Comparison of ENCODE assay signal across 8 cellular contexts in the genomic region with DNA sequence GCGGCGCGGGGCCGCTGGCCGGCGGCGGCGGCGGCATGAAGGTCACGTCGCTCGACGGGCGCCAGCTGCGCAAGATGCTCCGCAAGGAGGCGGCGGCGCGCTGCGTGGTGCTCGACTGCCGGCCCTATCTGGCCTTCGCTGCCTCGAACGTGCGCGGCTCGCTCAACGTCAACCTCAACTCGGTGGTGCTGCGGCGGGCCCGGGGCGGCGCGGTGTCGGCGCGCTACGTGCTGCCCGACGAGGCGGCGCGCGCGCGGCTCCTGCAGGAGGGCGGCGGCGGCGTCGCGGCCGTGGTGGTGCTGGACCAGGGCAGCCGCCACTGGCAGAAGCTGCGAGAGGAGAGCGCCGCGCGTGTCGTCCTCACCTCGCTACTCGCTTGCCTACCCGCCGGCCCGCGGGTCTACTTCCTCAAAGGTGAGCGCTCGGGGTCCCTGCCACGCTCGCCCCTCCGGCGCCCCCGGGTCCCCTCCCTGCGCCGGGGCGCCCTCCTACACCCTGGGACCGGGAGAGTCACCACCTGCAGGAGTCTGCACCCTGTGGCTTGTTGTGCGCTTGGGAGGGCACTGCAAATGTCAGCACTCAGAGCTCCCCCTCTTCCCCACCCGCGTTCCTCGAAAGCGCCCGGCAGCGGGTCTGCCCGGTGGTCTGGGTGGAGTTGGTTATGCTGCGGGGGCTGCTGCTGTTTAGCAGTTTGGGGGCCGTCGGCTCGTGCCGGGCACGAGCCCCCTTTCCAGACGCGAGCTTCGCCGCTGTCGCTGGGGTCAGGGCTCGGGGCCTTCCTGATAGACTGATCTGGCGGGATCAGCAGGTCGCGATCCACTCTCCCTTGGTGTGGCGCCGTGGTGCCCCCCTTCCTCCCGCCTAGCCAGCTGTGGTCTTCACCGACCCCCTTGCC. TPM values are rescaled to one million over a fixed set of nuclear protein-coding genes. Genes with fewer than 3 reads are reported as not detected.
DNase-seq lines count a peak whose midpoint lies in the region; ATAC-seq and TF ChIP-seq lines count a peak whose summit lies in the region.

No MANE protein-coding gene starts in this region.

- ATAC-seq in GM21423 (IDR thresholded peaks at IDR 0.05; ENCODE audit: unreplicated experiment), result peak; percentile 7
- ATAC-seq in activated B cell treated with CpG ODN at 0.5 μM for 24 hours (ENCODE audit: low read depth), result peak; percentile 29
- no peak for ATAC-seq in omental fat pad (ENCODE audit: low FRiP score)

- POLR2A ChIA-PET in activated B cell treated with CpG ODN at 0.5 μM for 24 hours (lab: Charles Lee), result interaction anchor here (0.7 to 9.7 kb wide), 17 partner anchors 10 to 193 kb away, joined by 3 to 231 read pairs (median 5); a partner anchor contains a TSS

- H3K4me3 ChIP-seq in choroid plexus epithelial cell (ENCODE audit: low read depth, low read length) (peak overlapping the region; percentile 88), lower leg skin (ENCODE audit: low read depth, poor library complexity, severe bottlenecking) (peak overlapping the region; percentile 74)

- intact Hi-C loops in Calu3 (cut with micrococcal nuclease; ENCODE audit: unreplicated experiment) (no loop called here), activated B cell treated with CpG ODN at 0.5 μM for 24 hours (cut with micrococcal nuclease) (no loop called here), lower leg skin (cut with DNase I; ENCODE audit: low total_unique reads) (no loop called here)

- H3K36me3 Mint-ChIP-seq in Calu3 (ENCODE audit: insufficient read depth, unreplicated experiment), result peaks cover 83% of the 10 kb centered on the region
- H3K36me3 Mint-ChIP-seq in activated B cell treated with CpG ODN at 0.5 μM for 24 hours (ENCODE audit: low read depth), result peaks cover 16% of the 10 kb centered on the region

- H3K9me3 Mint-ChIP-seq in Calu3 (ENCODE audit: low read depth, unreplicated experiment) (no peaks in the 10 kb centered on the region), activated B cell treated with CpG ODN at 0.5 μM for 24 hours (no peaks in the 10 kb centered on the region)

- 6 to 18% methylated on average over 16 to 60 of the region's 107 CpGs for WGBS in lower leg skin, 2 donors

- H3K27ac Mint-ChIP-seq in Calu3 (ENCODE audit: unreplicated experiment), result peak overlapping the region; percentile 86
- H3K27ac Mint-ChIP-seq in activated B cell treated with CpG ODN at 0.5 μM for 24 hours, result peak overlapping the region; percentile 56

- CTCF ChIA-PET in Calu3 (lab: Charles Lee), result interaction anchor here (0.7 to 1.1 kb wide), 3 partner anchors 59 to 144 kb away, joined by 3 to 5 read pairs (median 3); no protein-coding TSS in a partner anchor
- CTCF ChIA-PET in activated B cell treated with CpG ODN at 0.5 μM for 24 hours (lab: Charles Lee), result interaction anchor here (1.0 to 4.3 kb wide), 13 partner anchors 37 to 193 kb away, joined by 3 to 39 read pairs (median 5); a partner anchor contains a TSS

- DNase-seq in Calu3 (peak; percentile 39), HuH-7.5 (ENCODE audit: low spot score) (peak; percentile 26), activated B cell treated with CpG ODN at 0.5 μM for 24 hours (peak; percentile 57), choroid plexus epithelial cell (ENCODE audit: low read depth) (peak; percentile 70), lower leg skin (ENCODE audit: low spot score in 2 of 2) (peak in 1 of 2 donors; percentile 90), omental fat pad (ENCODE audit: low spot score) (no peak)
- peak; percentile 40 to 54 for DNase-seq in stimulated activated CD8-positive, alpha-beta memory T cell treated with anti-CD3 and anti-CD28 coated beads, Interleukin-2, amount 100 ng/mL, for 48 hours (ENCODE audit: low read depth in 2 of 2)

- no peak for TF ChIP-seq CTCF in Calu3 (IDR thresholded peaks at IDR 0.05; ENCODE audit: unreplicated experiment)
- TF ChIP-seq CTCF in activated B cell treated with CpG ODN at 0.5 μM for 24 hours (IDR thresholded peaks at IDR 0.05), result no peak
- TF ChIP-seq CTCF in choroid plexus epithelial cell (conservative IDR thresholded peaks at IDR 0.05; ENCODE audit: low read depth, low read length), result no peak
- TF ChIP-seq CTCF in lower leg skin (IDR thresholded peaks at IDR 0.05), result no peak
- TF ChIP-seq CTCF in omental fat pad (IDR thresholded peaks at IDR 0.05), result no peak

- H3K4me3 Mint-ChIP-seq in Calu3 (ENCODE audit: low read depth, unreplicated experiment) (peak overlapping the region; percentile 77), activated B cell treated with CpG ODN at 0.5 μM for 24 hours (peak overlapping the region; percentile 90)

- BruUV-seq in Calu3 (replicated peaks; lab: Mats Ljungman, UMichigan), result no TSS peak

- no peak for TF ChIP-seq POLR2A in lower leg skin (IDR thresholded peaks at IDR 0.05)

- H3K27me3 Mint-ChIP-seq in Calu3 (ENCODE audit: unreplicated experiment), result no peaks in the 10 kb centered on the region
- H3K27me3 Mint-ChIP-seq in activated B cell treated with CpG ODN at 0.5 μM for 24 hours, result peaks cover 3% of the 10 kb centered on the region

- H3K4me1 Mint-ChIP-seq in Calu3 (ENCODE audit: low read depth, unreplicated experiment), result peaks cover 10% of the 10 kb centered on the region
- peaks cover 67% of the 10 kb centered on the region for H3K4me1 Mint-ChIP-seq in activated B cell treated with CpG ODN at 0.5 μM for 24 hours

RNA-seq across cellular contexts. Expression of a gene that starts 0.6 kb away (rescaled TPM):
- total RNA-seq in Calu3 (2022) (34.0 and 55.8 TPM in 2 replicates), activated B cell treated with CpG ODN at 0.5 μM for 24 hours (26.1 and 28.6 TPM in 2 replicates), lower leg skin (10 to 100 TPM; 29.8 to 57.2 (median 32.9) TPM), omental fat pad (10 to 100 TPM in 3 of 4 donors, 1 to 10 TPM in 1; 9.2 to 71.4 (median 41.4) TPM)
